Comparison of ENCODE assay signal across 17 cellular contexts in the genomic region with DNA sequence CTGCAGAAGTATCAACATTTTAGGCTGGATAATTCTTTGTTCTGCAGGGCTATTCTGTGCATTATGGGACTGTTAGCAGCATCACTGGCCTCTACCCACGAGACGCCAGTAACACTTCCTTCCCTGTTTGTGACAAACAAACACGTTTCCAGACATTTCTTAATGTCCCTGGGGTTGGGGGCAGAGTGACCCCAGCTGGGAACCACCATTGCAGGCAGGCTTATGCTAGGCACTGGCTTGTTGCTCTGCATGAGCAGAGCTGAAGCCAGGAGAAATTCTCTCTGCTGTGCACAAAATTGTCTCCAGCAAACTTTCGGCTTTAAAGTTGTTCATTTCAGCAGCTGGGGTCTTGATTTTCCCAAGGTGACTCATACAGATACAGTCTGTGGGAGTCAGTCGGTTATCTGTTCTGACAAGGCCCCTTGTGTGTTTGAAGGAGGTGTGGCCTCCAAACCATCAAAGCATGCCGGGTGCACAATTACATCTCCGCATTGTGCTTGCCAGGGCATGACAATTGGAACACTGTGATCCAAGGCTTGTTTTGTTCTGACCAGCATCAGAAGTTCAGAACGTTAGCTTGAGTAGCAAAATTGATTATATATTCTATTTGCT.
DNase-seq lines count a peak whose midpoint lies in the region; ATAC-seq, FAIRE-seq and TF ChIP-seq lines count a peak whose summit lies in the region.
"Had no signal": no experiment of that assay in that cellular context is flagged by ENCODE, and none has a peak within 500 bp of the region (broad histone marks: within the 10 kb centered on the region; RNA-seq: fewer than 3 reads in every experiment).

No MANE protein-coding gene starts in this region.

- peak; percentile 38 for DNase-seq in LHCN-M2 (ENCODE audit: low read depth)
- DNase-seq in frontal cortex (ENCODE audit: low spot score in 2 of 2) = peak in 1 of 2 donors; percentile 26
- peak; percentile 79 for DNase-seq in renal cortical epithelial cell (ENCODE audit: low read depth)
- no peak for DNase-seq in coronary artery (ENCODE audit: low spot score)
- no peak for DNase-seq in type B pancreatic cell (ENCODE audit: extremely low spot score, unreplicated experiment)
- DNase-seq: activated CD4-positive, alpha-beta T cell treated with anti-CD3 and anti-CD28 coated beads for 4 hours; activated naive CD4-positive, alpha-beta T cell treated with Interleukin-2 at 50 U/mL for 16 hours; H7; NCI-H2227 treated with DMSO at 0.1 percent for 48 hours had no signal

- H3K36me3 Mint-ChIP-seq in type B pancreatic cell = no peaks in the 10 kb centered on the region

- FAIRE-seq in frontal cortex (lab: Jason Lieb, UNC) = peak; percentile 23
- FAIRE-seq: D721Med, islet of Langerhans, K562 had no signal

- no peaks in the 10 kb centered on the region for H3K9me3 Mint-ChIP-seq in type B pancreatic cell

- H3K27ac ChIP-seq in coronary artery = no peak overlapping the region
- H3K27ac ChIP-seq: prostate gland, SJSA1 had no signal

- TF ChIP-seq CTCF in coronary artery (IDR thresholded peaks at IDR 0.05) = no peak
- no peak for TF ChIP-seq CTCF in type B pancreatic cell (conservative IDR thresholded peaks at IDR 0.05)

- no peak overlapping the region for H3K4me3 Mint-ChIP-seq in type B pancreatic cell

- ATAC-seq in GM19455 (IDR thresholded peaks at IDR 0.05; ENCODE audit: unreplicated experiment) (peak; percentile 70), HG03045 (IDR thresholded peaks at IDR 0.05; ENCODE audit: unreplicated experiment) (no peak), HG03378 (IDR thresholded peaks at IDR 0.05; ENCODE audit: unreplicated experiment) (no peak)
- ATAC-seq: K562 had no signal

- H3K27ac Mint-ChIP-seq in type B pancreatic cell = no peak overlapping the region

- no peaks in the 10 kb centered on the region for H3K4me1 Mint-ChIP-seq in type B pancreatic cell (ENCODE audit: unreplicated experiment)

- no peaks in the 10 kb centered on the region for H3K27me3 Mint-ChIP-seq in type B pancreatic cell

- H3K4me3 ChIP-seq in coronary artery = no peak overlapping the region
- H3K4me3 ChIP-seq: K562, prostate gland, SJSA1 had no signal

Comparison
In these comparisons a context has a peak if more than half of its experiments do, and no peak if none do; other contexts are left out.
1. DNase-seq: peak in LHCN-M2 (single experiment) and renal cortical epithelial cell (single experiment); none in coronary artery (single experiment) and type B pancreatic cell (single experiment).